ENCODE assay signal across 2 cellular contexts in genomic region chr4:171774642-171775041, GRCh38.
TF ChIP-seq lines count a peak whose summit lies in the region.

No MANE protein-coding gene starts in this region.

TF ChIP-seq in HepG2, 621 proteins besides CTCF, POLR2A, EP300 and RAD21:
- no peak for TF ChIP-seq RBM39 (IDR thresholded peaks at IDR 0.05; ENCODE audit: low read depth, low read length, poor library complexity, severe bottlenecking)
- TF ChIP-seq, protein P1, sequence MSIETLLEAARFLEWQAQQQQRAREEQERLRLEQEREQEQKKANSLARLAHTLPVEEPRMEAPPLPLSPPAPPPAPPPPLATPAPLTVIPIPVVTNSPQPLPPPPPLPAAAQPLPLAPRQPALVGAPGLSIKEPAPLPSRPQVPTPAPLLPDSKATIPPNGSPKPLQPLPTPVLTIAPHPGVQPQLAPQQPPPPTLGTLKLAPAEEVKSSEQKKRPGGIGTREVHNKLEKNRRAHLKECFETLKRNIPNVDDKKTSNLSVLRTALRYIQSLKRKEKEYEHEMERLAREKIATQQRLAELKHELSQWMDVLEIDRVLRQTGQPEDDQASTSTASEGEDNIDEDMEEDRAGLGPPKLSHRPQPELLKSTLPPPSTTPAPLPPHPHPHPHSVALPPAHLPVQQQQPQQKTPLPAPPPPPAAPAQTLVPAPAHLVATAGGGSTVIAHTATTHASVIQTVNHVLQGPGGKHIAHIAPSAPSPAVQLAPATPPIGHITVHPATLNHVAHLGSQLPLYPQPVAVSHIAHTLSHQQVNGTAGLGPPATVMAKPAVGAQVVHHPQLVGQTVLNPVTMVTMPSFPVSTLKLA (IDR thresholded peaks at IDR 0.05): peak; percentile 91
- no peak for TF ChIP-seq WIZ (CRISPR knock-in tag; IDR thresholded peaks at IDR 0.05)

TF ChIP-seq in K562, 482 proteins besides CTCF, POLR2A, EP300 and RAD21:
- peak; percentile 18; the same call in 1 of the 2 replicates for TF ChIP-seq TFE3 (CRISPR knock-in tag; IDR thresholded peaks at IDR 0.05)
- TF ChIP-seq ZBTB1 (CRISPR knock-in tag; IDR thresholded peaks at IDR 0.05; ENCODE audit: borderline replicate concordance, low read depth): no peak
